In genomic region chr5:57501414-57502321, GRCh38 we compare ENCODE assay signal across 14 cellular contexts. TPM values are rescaled to one million over a fixed set of nuclear protein-coding genes. Genes with fewer than 3 reads are reported as not detected.
DNase-seq lines count a peak whose midpoint lies in the region; ATAC-seq and TF ChIP-seq lines count a peak whose summit lies in the region.
"Had no signal": no experiment of that assay in that cellular context is flagged by ENCODE, and none has a peak within 500 bp of the region (broad histone marks: within the 10 kb centered on the region; RNA-seq: fewer than 3 reads in every experiment).

No MANE protein-coding gene starts in this region.

- intact Hi-C loops in breast epithelium (cut with DNase I; ENCODE audit: low total_unique reads) (no loop called here), MCF 10A (cut with micrococcal nuclease) (no loop called here), sigmoid colon (cut with DNase I) (loop anchor here (5.0 kb wide), 1 partner anchor 961 kb away; the partner anchor contains the start of gene PLK2)

- H3K27ac ChIP-seq in breast epithelium (peak overlapping the region; percentile 1 to 35), mesodermal cell (ENCODE audit: low read depth, low read length, severe bottlenecking) (peak overlapping the region; percentile 24), tibial nerve (peak overlapping the region; percentile 61 to 89 (median 74)), sigmoid colon (peak overlapping the region in 2 of 4 donors; percentile 21 to 33)
- H3K27ac ChIP-seq: SJCRH30, thyroid gland, VCaP had no signal

- H3K27me3 ChIP-seq in breast epithelium: no peaks in the 10 kb centered on the region
- H3K27me3 ChIP-seq in tibial nerve: no peaks in the 10 kb centered on the region
- no peaks in the 10 kb centered on the region for H3K27me3 ChIP-seq in sigmoid colon
- H3K27me3 ChIP-seq: SJCRH30, thyroid gland had no signal

- no peak for DNase-seq in breast epithelium (ENCODE audit: low spot score in 2 of 2)
- no peak for DNase-seq in MCF 10A (ENCODE audit: unreplicated experiment)
- DNase-seq in astrocyte of the hippocampus (ENCODE audit: low read depth, low spot score): peak; percentile 42
- DNase-seq in tibial nerve (ENCODE audit: low spot score in 2 of 2): no peak
- no peak for DNase-seq in sigmoid colon
- DNase-seq in NCI-H1417 treated with DMSO at 0.1 percent for 48 hours (lab: John Stamatoyannopoulos, UW): no peak
- DNase-seq: cerebellar nuclear complex, glutamatergic neuron, NCI-H774, thyroid gland had no signal

- no peaks in the 10 kb centered on the region for H3K27me3 Mint-ChIP-seq in MCF 10A (ENCODE audit: insufficient read depth, unreplicated experiment)

- no peaks in the 10 kb centered on the region for H3K9me3 Mint-ChIP-seq in MCF 10A (ENCODE audit: unreplicated experiment)

- peaks cover 7% of the 10 kb centered on the region for H3K4me1 Mint-ChIP-seq in MCF 10A (ENCODE audit: insufficient read depth, unreplicated experiment)

- POLR2A ChIA-PET in MCF 10A (lab: Yijun Ruan, JAX): interaction anchor here (0.7 to 1.2 kb wide), 4 partner anchors 68 to 333 kb away, joined by 3 to 5 read pairs (median 3); no protein-coding TSS in a partner anchor

- WGBS in mesodermal cell (ENCODE audit: insufficient coverage in 2 of 2), 2 experiments: 85 to 90% methylated on average over 5 to 6 of the region's 7 CpGs
- WGBS in tibial nerve, 2 donors: 25 to 28% methylated on average over 7 of the region's 7 CpGs
- WGBS in sigmoid colon, 2 donors: 70 to 81% methylated on average over 7 of the region's 7 CpGs

- no peaks in the 10 kb centered on the region for H3K36me3 Mint-ChIP-seq in MCF 10A (ENCODE audit: insufficient read depth, unreplicated experiment)

- TF ChIP-seq EP300 in tibial nerve (IDR thresholded peaks at IDR 0.05) (peak in 1 of 2 donors; percentile 77), sigmoid colon (IDR thresholded peaks at IDR 0.05) (no peak)

- H3K4me3 Mint-ChIP-seq in MCF 10A (ENCODE audit: unreplicated experiment): no peak overlapping the region

- H3K4me1 ChIP-seq in breast epithelium (no peaks in the 10 kb centered on the region), mesodermal cell (ENCODE audit: control insufficient read depth, insufficient read depth, low read length, poor library complexity, severe bottlenecking) (peaks cover 13% of the 10 kb centered on the region), tibial nerve (peaks cover 0 to 52% (median 21%) of the 10 kb centered on the region in 4 donors), sigmoid colon (no peaks in the 10 kb centered on the region)
- H3K4me1 ChIP-seq: thyroid gland had no signal

- H3K36me3 ChIP-seq in breast epithelium (no peaks in the 10 kb centered on the region), mesodermal cell (ENCODE audit: control insufficient read depth, insufficient read depth, low read length) (no peaks in the 10 kb centered on the region), tibial nerve (no peaks in the 10 kb centered on the region), sigmoid colon (no peaks in the 10 kb centered on the region)
- H3K36me3 ChIP-seq: SJCRH30, thyroid gland had no signal

- TF ChIP-seq POLR2A in breast epithelium (IDR thresholded peaks at IDR 0.05) (no peak), tibial nerve (IDR thresholded peaks at IDR 0.05) (no peak), sigmoid colon (IDR thresholded peaks at IDR 0.05) (no peak)

- BruUV-seq in MCF 10A (replicated peaks; lab: Mats Ljungman, UMichigan): no TSS peak

- H3K4me3 ChIP-seq in breast epithelium (no peak overlapping the region), mesodermal cell (ENCODE audit: extremely low read depth, insufficient read depth, low read length, poor library complexity, severe bottlenecking) (no peak overlapping the region), tibial nerve (no peak overlapping the region), sigmoid colon (no peak overlapping the region)
- H3K4me3 ChIP-seq: SJCRH30, thyroid gland had no signal

- CTCF ChIA-PET in MCF 10A (lab: Yijun Ruan, JAX): interaction anchor here (0.5 to 11.2 kb wide), 15 partner anchors 34 to 990 kb away, joined by 3 to 108 read pairs (median 4); no protein-coding TSS in a partner anchor

- no peak for ATAC-seq in GM19397 (IDR thresholded peaks at IDR 0.05; ENCODE audit: unreplicated experiment)

- H3K9me3 ChIP-seq in breast epithelium (no peaks in the 10 kb centered on the region), mesodermal cell (ENCODE audit: control insufficient read depth, low read length) (no peaks in the 10 kb centered on the region), tibial nerve (no peaks in the 10 kb centered on the region), sigmoid colon (no peaks in the 10 kb centered on the region)
- H3K9me3 ChIP-seq: SJCRH30, thyroid gland had no signal

- no peak overlapping the region for H3K27ac Mint-ChIP-seq in MCF 10A (ENCODE audit: low read depth, unreplicated experiment)

- TF ChIP-seq CTCF in breast epithelium (IDR thresholded peaks at IDR 0.05) (no peak), MCF 10A (IDR thresholded peaks at IDR 0.05; ENCODE audit: unreplicated experiment) (no peak), tibial nerve (IDR thresholded peaks at IDR 0.05) (no peak), sigmoid colon (IDR thresholded peaks at IDR 0.05) (no peak)

RNA-seq across cellular contexts. Expression of gene ACTBL2, which starts 19.1 kb away (rescaled TPM):
- total RNA-seq in breast epithelium: 1 to 10 TPM in 1 of 3 donors, not detected in 2; 1.2 TPM
- total RNA-seq in MCF 10A (2022): 0.10 TPM in 1 of 2 replicates, not detected in the other
- polyA plus RNA-seq in mesodermal cell (2013, experiment 1 of 2): 0.48 TPM
- polyA plus RNA-seq in mesodermal cell (2013, experiment 2 of 2): 0.30 TPM
- total RNA-seq in tibial nerve: not detected
- not detected for total RNA-seq in sigmoid colon
- polyA plus RNA-seq in sigmoid colon: not detected
- total RNA-seq: SJCRH30 had no signal
